Comparison of ENCODE assay signal across 27 cellular contexts in genomic region chr1:201216395-201217085, GRCh38. TPM values are rescaled to one million over a fixed set of nuclear protein-coding genes. Genes with fewer than 3 reads are reported as not detected.
DNase-seq lines count a peak whose midpoint lies in the region; FAIRE-seq and TF ChIP-seq lines count a peak whose summit lies in the region.
"Had no signal": no experiment of that assay in that cellular context is flagged by ENCODE, and none has a peak within 500 bp of the region (broad histone marks: within the 10 kb centered on the region; RNA-seq: fewer than 3 reads in every experiment).

No MANE protein-coding gene starts in this region.

- H3K27ac ChIP-seq in BLaER1 = peak overlapping the region; percentile 24; the same call in 1 of the 2 replicates
- H3K27ac ChIP-seq: skin epidermis, transverse colon had no signal

- H3K27me3 Mint-ChIP-seq in osteocyte (ENCODE audit: unreplicated experiment) = peaks cover 30% of the 10 kb centered on the region

- no peak overlapping the region for H3K9ac ChIP-seq in BLaER1

- H3K27ac Mint-ChIP-seq in osteocyte (ENCODE audit: unreplicated experiment) = no peak overlapping the region
- H3K27ac Mint-ChIP-seq: activated B cell treated with CpG ODN at 0.5 μM for 24 hours; effector memory CD8-positive, alpha-beta T cell; mesothelial cell of epicardium had no signal

- H3K36me3 ChIP-seq in BLaER1 = no peaks in the 10 kb centered on the region
- H3K36me3 ChIP-seq: transverse colon had no signal

- H3K27me3 ChIP-seq in BLaER1 = no peaks in the 10 kb centered on the region

- no peak overlapping the region for H3K4me3 Mint-ChIP-seq in osteocyte (ENCODE audit: unreplicated experiment)
- H3K4me3 Mint-ChIP-seq: activated B cell treated with CpG ODN at 0.5 μM for 24 hours; effector memory CD8-positive, alpha-beta T cell; mesothelial cell of epicardium; naive B cell had no signal

- no peak for TF ChIP-seq CTCF in osteocyte (IDR thresholded peaks at IDR 0.05)

- H3K4me1 Mint-ChIP-seq in osteocyte (ENCODE audit: unreplicated experiment) = no peaks in the 10 kb centered on the region
- H3K4me1 Mint-ChIP-seq: activated B cell treated with CpG ODN at 0.5 μM for 24 hours, mesothelial cell of epicardium, naive B cell had no signal

- no peak overlapping the region for H3K4me3 ChIP-seq in BLaER1
- H3K4me3 ChIP-seq: skin epidermis, transverse colon had no signal

- DNase-seq in GM12892 (ENCODE audit: insufficient read length) = peak; percentile 46
- DNase-seq in ecto neural progenitor cell (ENCODE audit: low spot score) = peak; percentile 35
- peak; percentile 74 for DNase-seq in osteocyte (ENCODE audit: extremely low spot score, unreplicated experiment)
- DNase-seq in stimulated activated CD4-positive, alpha-beta T cell treated with anti-CD3 and anti-CD28 coated beads, Interleukin-15, amount 100 ng/mL, for 24 hours = no peak
- DNase-seq in HCEC 1CT = no peak
- DNase-seq in frontal cortex (ENCODE audit: low spot score in 2 of 2) = no peak
- DNase-seq: activated B cell treated with CpG ODN at 0.5 μM for 24 hours; activated CD4-positive, alpha-beta T cell treated with anti-CD3 and anti-CD28 coated beads, Interleukin-2, amount 50 U/mL, for 48 hours; C1 segment of cervical spinal cord; effector memory CD8-positive, alpha-beta T cell; foreskin fibroblast; KBM-7; left colon; naive B cell; NCI-H1105 treated with DMSO at 0.1 percent for 48 hours; NCI-H2029; NK-92 treated with Interleukin-12 subunit alpha and Interleukin-12 subunit beta, amount 100 ng/mL, for 24 hours; occipital lobe; SHP77 treated with DMSO at 0.1 percent for 48 hours; transverse colon had no signal

- no peak for FAIRE-seq in GM12892 (lab: Jason Lieb, UNC)
- FAIRE-seq in frontal cortex (lab: Jason Lieb, UNC) = no peak
- FAIRE-seq: bronchial epithelial cell, colon, G401.6 had no signal

- H4K20me1 ChIP-seq in BLaER1 = no peaks in the 10 kb centered on the region

- no peaks in the 10 kb centered on the region for H3K9me3 ChIP-seq in BLaER1
- H3K9me3 ChIP-seq: Caco-2, transverse colon had no signal

- H3K4me1 ChIP-seq in BLaER1 = peaks cover 40% of the 10 kb centered on the region
- H3K4me1 ChIP-seq: Caco-2, transverse colon had no signal

- H3K36me3 Mint-ChIP-seq in osteocyte (ENCODE audit: unreplicated experiment) = no peaks in the 10 kb centered on the region
- H3K36me3 Mint-ChIP-seq: mesothelial cell of epicardium, naive B cell had no signal

- no peaks in the 10 kb centered on the region for H3K9me3 Mint-ChIP-seq in osteocyte (ENCODE audit: unreplicated experiment)
- H3K9me3 Mint-ChIP-seq: activated B cell treated with CpG ODN at 0.5 μM for 24 hours; effector memory CD8-positive, alpha-beta T cell; mesothelial cell of epicardium had no signal

- TF ChIP-seq POLR2A in GM12892 (IDR thresholded peaks at IDR 0.05; ENCODE audit: low read depth, low read length) = no peak

- peak overlapping the region; percentile 26; the same call in 1 of the 2 replicates for H3K4me2 ChIP-seq in BLaER1

RNA-seq across cellular contexts. Expression of gene IGFN1, which starts 25.9 kb away (rescaled TPM):
- 0.04 TPM for polyA plus RNA-seq in GM12892 (2012; ENCODE audit: missing spikeins)
- total RNA-seq in osteocyte (3.2 and 3.8 TPM in 2 replicates), frontal cortex (under 0.01 TPM)
- total RNA-seq: activated B cell treated with CpG ODN at 0.5 μM for 24 hours, occipital lobe had no signal

Comparison
In these comparisons a context has a peak if more than half of its experiments do, and no peak if none do; other contexts are left out.
1. DNase-seq: peak in GM12892 (single experiment), ecto neural progenitor cell (single experiment) and osteocyte (single experiment); none in stimulated activated CD4-positive, alpha-beta T cell treated with anti-CD3 and anti-CD28 coated beads, Interleukin-15, amount 100 ng/mL, for 24 hours (single experiment), HCEC 1CT (single experiment) and frontal cortex (0 of 2).